Comparison of ENCODE assay signal across 10 cellular contexts in genomic region chr12:57737467-57738141, GRCh38. TPM values are rescaled to one million over a fixed set of nuclear protein-coding genes. Genes with fewer than 3 reads are reported as not detected.
DNase-seq lines count a peak whose midpoint lies in the region; ATAC-seq and TF ChIP-seq lines count a peak whose summit lies in the region.
"Had no signal": no experiment of that assay in that cellular context is flagged by ENCODE, and none has a peak within 500 bp of the region (broad histone marks: within the 10 kb centered on the region; RNA-seq: fewer than 3 reads in every experiment).

No MANE protein-coding gene starts in this region.

- H3K27me3 ChIP-seq in esophagus (ENCODE audit: control insufficient read depth in 1 of 2, insufficient read depth in 2 of 2, low read length in 2 of 2) = peaks cover 0 to 29% of the 10 kb centered on the region in 2 donors
- H3K27me3 ChIP-seq in osteoblast (ENCODE audit: insufficient read depth, low read length) = peaks cover 89% of the 10 kb centered on the region

- H2AFZ ChIP-seq in osteoblast (ENCODE audit: low read length) = no peak overlapping the region

- peaks cover 0 to 2% of the 10 kb centered on the region in 2 donors for H3K36me3 ChIP-seq in esophagus (ENCODE audit: control insufficient read depth in 2 of 2, insufficient read depth in 2 of 2, low read length in 1 of 2)
- no peaks in the 10 kb centered on the region for H3K36me3 ChIP-seq in osteoblast (ENCODE audit: insufficient read depth, low read length)

- H3K4me1 ChIP-seq in esophagus (ENCODE audit: control insufficient read depth in 2 of 2, insufficient read depth in 2 of 2, low read length in 1 of 2) = peaks cover 6 to 7% of the 10 kb centered on the region in 2 donors
- H3K4me1 ChIP-seq in osteoblast (ENCODE audit: insufficient read depth, low read length) = peaks cover 9% of the 10 kb centered on the region

- H3K9me3 ChIP-seq in esophagus (ENCODE audit: control insufficient read depth in 2 of 2, insufficient read depth in 1 of 2, low read depth in 1 of 2, low read length in 1 of 2) (no peaks in the 10 kb centered on the region), osteoblast (ENCODE audit: low read depth, low read length) (no peaks in the 10 kb centered on the region)

- H3K27ac ChIP-seq in esophagus (ENCODE audit: low read depth in 2 of 2, low read length in 1 of 2) (no peak overlapping the region), osteoblast (ENCODE audit: low read depth, low read length) (no peak overlapping the region)

- peak overlapping the region; percentile 43 for H3K4me2 ChIP-seq in osteoblast (ENCODE audit: insufficient read depth, low read length)

- H4K20me1 ChIP-seq in osteoblast (ENCODE audit: insufficient read depth, low read length) = peaks cover 4% of the 10 kb centered on the region

- 22 to 24% methylated on average over 53 to 74 of the region's 74 CpGs for WGBS in esophagus, 2 donors

- H3K4me3 ChIP-seq in esophagus (ENCODE audit: low read depth in 1 of 2, low read length in 2 of 2) = peak overlapping the region; percentile 5 to 8
- peak overlapping the region; percentile 16 for H3K4me3 ChIP-seq in osteoblast (ENCODE audit: insufficient read depth, low read length)

- DNase-seq in AG20443 (ENCODE audit: low spot score) (peak; percentile 65), NCI-H69 (lab: John Stamatoyannopoulos, UW) (peak; percentile 60), osteoblast (ENCODE audit: insufficient read length, low spot score, missing footprints) (peak; percentile 93), NCI-H1436 (lab: John Stamatoyannopoulos, UW) (no peak)
- DNase-seq in activated naive CD4-positive, alpha-beta T cell (lab: John Stamatoyannopoulos, UW) = no peak
- DNase-seq: activated CD4-positive, alpha-beta T cell treated with anti-CD3 and anti-CD28 coated beads, Interleukin-2, amount 50 U/mL, for 1 hour; NCI-H345 had no signal

- no peaks in the 10 kb centered on the region for H3K79me2 ChIP-seq in osteoblast (ENCODE audit: insufficient read depth, low read length)

- peak; percentile 8 for TF ChIP-seq CTCF in osteoblast (IDR thresholded peaks at IDR 0.05; ENCODE audit: extremely low read depth, low read depth, low read length)

- ATAC-seq in GM19455 (IDR thresholded peaks at IDR 0.05; ENCODE audit: unreplicated experiment) (no peak), HG03097 (IDR thresholded peaks at IDR 0.05; ENCODE audit: low FRiP score, unreplicated experiment) (no peak)

RNA-seq across cellular contexts. Expression of gene AGAP2, which starts 0.9 kb away (rescaled TPM):
- polyA plus RNA-seq in esophagus = under 1 TPM; 0.61 to 0.94 TPM
- total RNA-seq in osteoblast = 0.29 and 0.72 TPM in 2 replicates

RNA-seq across cellular contexts. Expression of gene TSPAN31, which starts 7.2 kb away (rescaled TPM):
- polyA plus RNA-seq in esophagus = 10 to 100 TPM; 16.3 to 19.8 TPM
- 37.4 and 41.6 TPM in 2 replicates for total RNA-seq in osteoblast

RNA-seq across cellular contexts. Expression of gene CDK4, which starts 14.5 kb away (rescaled TPM):
- 10 to 100 TPM; 22.1 to 52.6 TPM for polyA plus RNA-seq in esophagus
- 275 and 293 TPM in 2 replicates for total RNA-seq in osteoblast

RNA-seq across cellular contexts. Expression of gene MARCHF9, which starts 17.3 kb away (rescaled TPM):
- polyA plus RNA-seq in esophagus = 10 to 100 TPM in 1 of 2 donors, 1 to 10 TPM in 1; 8.0 to 10.9 TPM
- total RNA-seq in osteoblast = 0.59 and 0.72 TPM in 2 replicates

RNA-seq across cellular contexts. Expression of gene CYP27B1, which starts 29.3 kb away (rescaled TPM):
- polyA plus RNA-seq in esophagus = under 1 TPM; 0.64 to 0.96 TPM
- total RNA-seq in osteoblast = 0.29 and 0.36 TPM in 2 replicates

Comparison
In these comparisons a context has a peak if more than half of its experiments do, and no peak if none do; other contexts are left out.
1. DNase-seq: peak in AG20443 (single experiment), NCI-H69 (single experiment) and osteoblast (single experiment); none in activated naive CD4-positive, alpha-beta T cell (0 of 4) and NCI-H1436 (single experiment).